In the genomic region with DNA sequence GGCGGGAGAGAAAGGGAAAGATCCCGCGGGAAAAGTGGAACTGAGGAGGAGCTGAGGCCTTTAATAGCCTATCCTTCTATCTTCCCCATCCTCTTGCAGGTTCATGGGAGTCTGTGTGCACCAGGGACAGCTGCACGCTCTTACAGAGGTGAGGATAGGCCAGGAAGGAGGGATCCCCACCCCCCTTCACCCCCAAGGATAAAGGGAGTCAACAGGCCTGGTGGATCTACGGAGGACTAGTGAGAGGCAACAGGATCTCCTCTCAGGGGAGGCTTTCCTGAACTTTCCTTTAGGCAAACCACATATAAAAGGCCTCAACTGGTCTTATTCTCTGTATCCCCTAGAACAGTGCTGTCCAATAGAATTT, we compare ENCODE assay signal across 8 cellular contexts. TPM values are rescaled to one million over a fixed set of nuclear protein-coding genes. Genes with fewer than 3 reads are reported as not detected.
A peak's percentile ranks its signal among the peaks of the same experiment; 100 is the strongest.
DNase-seq lines count a peak whose midpoint lies in the region.

No MANE protein-coding gene starts in this region.

- DNase-seq in NCI-H1105 treated with DMSO at 0.1 percent for 48 hours (lab: John Stamatoyannopoulos, UW), result peak; percentile 9
- no peak for DNase-seq in NCI-H1105 (lab: John Stamatoyannopoulos, UW)
- DNase-seq in SK-N-MC (ENCODE audit: low read depth, low spot score), result no peak
- DNase-seq in globus pallidus (ENCODE audit: low spot score), result peak; percentile 11
- no peak for DNase-seq in effector CD4-positive, alpha-beta T cell
- no peak for DNase-seq in activated CD4-positive, alpha-beta T cell treated with anti-CD3 and anti-CD28 coated beads for 48 hours
- no peak for DNase-seq in Ammon's horn (ENCODE audit: low spot score)

- no peaks in the 10 kb centered on the region for H3K27me3 ChIP-seq in skeletal muscle tissue (ENCODE audit: control insufficient read depth in 3 of 3, insufficient read depth in 3 of 3, low read length in 3 of 3)

- H3K36me3 ChIP-seq in SK-N-MC (ENCODE audit: insufficient read depth, low read length), result peaks cover 3% of the 10 kb centered on the region; the same call in 1 of the 2 replicates
- peaks cover 13 to 20% (median 19%) of the 10 kb centered on the region in 3 donors for H3K36me3 ChIP-seq in skeletal muscle tissue (ENCODE audit: control insufficient read depth in 3 of 3, insufficient read depth in 3 of 3, low read length in 3 of 3)

- peaks cover 39 to 60% (median 46%) of the 10 kb centered on the region in 3 donors for H3K4me1 ChIP-seq in skeletal muscle tissue (ENCODE audit: control insufficient read depth in 3 of 3, insufficient read depth in 3 of 3, low read length in 3 of 3)

- H3K9me3 ChIP-seq in SK-N-MC (ENCODE audit: low read depth, low read length) (no peaks in the 10 kb centered on the region), skeletal muscle tissue (ENCODE audit: control insufficient read depth in 3 of 3, low read length in 3 of 3) (no peaks in the 10 kb centered on the region)

- H3K9ac ChIP-seq in SK-N-MC (ENCODE audit: insufficient read length), result peak overlapping the region; percentile 67
- peak overlapping the region; percentile 69 to 89 (median 83) for H3K9ac ChIP-seq in skeletal muscle tissue (ENCODE audit: low read depth in 1 of 3, low read length in 3 of 3)

- H3K4me3 ChIP-seq in SK-N-MC (peak overlapping the region; percentile 82), skeletal muscle tissue (ENCODE audit: low read length in 3 of 3) (peak overlapping the region; percentile 79 to 97 (median 82))

- H3K27ac ChIP-seq in SK-N-MC (no peak overlapping the region), skeletal muscle tissue (ENCODE audit: low read depth, low read length) (no peak overlapping the region)

RNA-seq across cellular contexts. Expression of a gene that starts 1.1 kb away (rescaled TPM):
- total RNA-seq in skeletal muscle tissue, result 8.4 TPM

RNA-seq across cellular contexts. Expression of a gene that starts 12.1 kb away (rescaled TPM):
- 2.1 TPM for total RNA-seq in skeletal muscle tissue

RNA-seq across cellular contexts. Expression of a gene that starts 44.6 kb away (rescaled TPM):
- total RNA-seq in skeletal muscle tissue, result 1.0 TPM

RNA-seq across cellular contexts. Expression of a gene that starts 51.7 kb away (rescaled TPM):
- 118,473 TPM for total RNA-seq in skeletal muscle tissue

RNA-seq across cellular contexts. Expression of a gene that starts 52.0 kb away (rescaled TPM):
- total RNA-seq in skeletal muscle tissue, result 11.0 TPM

Comparison
In these comparisons a context has a peak if more than half of its experiments do, and no peak if none do; other contexts are left out.
1. DNase-seq: peak in NCI-H1105 treated with DMSO at 0.1 percent for 48 hours (single experiment) and globus pallidus (single experiment); none in NCI-H1105 (single experiment), SK-N-MC (single experiment), effector CD4-positive, alpha-beta T cell (single experiment), activated CD4-positive, alpha-beta T cell treated with anti-CD3 and anti-CD28 coated beads for 48 hours (single experiment) and Ammon's horn (single experiment).